ENCODE assay signal across 8 cellular contexts in the genomic region with DNA sequence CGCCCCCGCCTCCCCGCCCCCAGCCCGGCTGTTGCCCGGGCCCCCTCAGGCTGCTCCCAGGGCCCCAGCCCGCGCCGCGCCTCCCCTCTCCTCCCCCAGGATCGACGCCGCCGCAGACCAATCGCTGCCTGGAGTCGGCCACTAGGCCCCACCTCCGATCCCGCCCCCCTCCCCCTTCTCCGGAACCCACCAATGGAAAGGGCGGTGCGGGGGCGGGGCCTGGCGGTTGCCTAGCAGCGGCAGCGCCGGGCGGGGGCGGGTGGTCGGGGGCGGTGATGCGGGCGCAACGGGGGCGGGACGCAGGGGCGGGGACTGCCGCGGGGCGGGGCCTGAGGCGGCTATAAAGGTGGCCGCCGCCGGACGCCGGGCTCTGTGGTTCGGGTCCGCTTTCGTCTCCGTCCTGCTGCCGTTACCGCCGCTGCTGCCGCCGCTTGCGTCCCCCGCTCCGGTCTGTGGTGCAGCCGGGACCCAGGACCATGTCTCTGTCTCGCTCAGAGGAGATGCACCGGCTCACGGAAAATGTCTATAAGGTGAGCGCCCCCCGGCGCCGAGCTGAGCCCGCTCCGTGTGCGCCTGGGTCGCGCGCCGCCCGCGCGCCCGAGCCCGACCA. TPM values are rescaled to one million over a fixed set of nuclear protein-coding genes. Genes with fewer than 3 reads are reported as not detected.
DNase-seq lines count a peak whose midpoint lies in the region; ATAC-seq and TF ChIP-seq lines count a peak whose summit lies in the region.

A gene with protein sequence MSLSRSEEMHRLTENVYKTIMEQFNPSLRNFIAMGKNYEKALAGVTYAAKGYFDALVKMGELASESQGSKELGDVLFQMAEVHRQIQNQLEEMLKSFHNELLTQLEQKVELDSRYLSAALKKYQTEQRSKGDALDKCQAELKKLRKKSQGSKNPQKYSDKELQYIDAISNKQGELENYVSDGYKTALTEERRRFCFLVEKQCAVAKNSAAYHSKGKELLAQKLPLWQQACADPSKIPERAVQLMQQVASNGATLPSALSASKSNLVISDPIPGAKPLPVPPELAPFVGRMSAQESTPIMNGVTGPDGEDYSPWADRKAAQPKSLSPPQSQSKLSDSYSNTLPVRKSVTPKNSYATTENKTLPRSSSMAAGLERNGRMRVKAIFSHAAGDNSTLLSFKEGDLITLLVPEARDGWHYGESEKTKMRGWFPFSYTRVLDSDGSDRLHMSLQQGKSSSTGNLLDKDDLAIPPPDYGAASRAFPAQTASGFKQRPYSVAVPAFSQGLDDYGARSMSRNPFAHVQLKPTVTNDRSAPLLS (plus strand): TSS at position 373 of the 610 bp plus-strand sequence. CDS start 104 bp downstream, at position 477.

- peak within 1 kb of the TSS; percentile 81 for H3K4me3 ChIP-seq in WERI-Rb-1 (ENCODE audit: low read depth, low read length)
- peak within 1 kb of the TSS; percentile 59 to 74 (median 68) for H3K4me3 ChIP-seq in breast epithelium
- H3K4me3 ChIP-seq in iPS-20b (ENCODE audit: low read length): peak within 1 kb of the TSS; percentile 70
- peak within 1 kb of the TSS; percentile 96 for H3K4me3 ChIP-seq in skeletal muscle satellite cell (ENCODE audit: low read length)

- peaks cover 72% of the 10 kb centered on the region for H3K36me3 ChIP-seq in WERI-Rb-1
- no peaks in the 10 kb centered on the region for H3K36me3 ChIP-seq in breast epithelium
- no peaks in the 10 kb centered on the region for H3K36me3 ChIP-seq in iPS-20b (ENCODE audit: insufficient read depth, low read depth, low read length)
- H3K36me3 ChIP-seq in skeletal muscle satellite cell (ENCODE audit: insufficient read depth, low read length): no peaks in the 10 kb centered on the region

- H3K27me3 ChIP-seq in WERI-Rb-1 (ENCODE audit: insufficient read depth, low read depth, severe bottlenecking) (no peaks in the 10 kb centered on the region), breast epithelium (no peaks in the 10 kb centered on the region), iPS-20b (ENCODE audit: insufficient read depth, low read length) (peaks cover 31% of the 10 kb centered on the region), skeletal muscle satellite cell (ENCODE audit: control insufficient read depth, insufficient read depth, low read length) (no peaks in the 10 kb centered on the region)

- peak; percentile 69 for ATAC-seq in GM18502 (IDR thresholded peaks at IDR 0.05; ENCODE audit: poor library complexity, unreplicated experiment)
- peak; percentile 67 for ATAC-seq in HG02981 (IDR thresholded peaks at IDR 0.05; ENCODE audit: unreplicated experiment)

- H3K9ac ChIP-seq in iPS-20b (ENCODE audit: low read depth, low read length): peak within 1 kb of the TSS; percentile 56; the same call in 1 of the 2 replicates
- H3K9ac ChIP-seq in skeletal muscle satellite cell (ENCODE audit: low read depth, low read length): peak within 1 kb of the TSS; percentile 78

- TF ChIP-seq POLR2A in breast epithelium (IDR thresholded peaks at IDR 0.05): peak; percentile 82

- peak within 1 kb of the TSS; percentile 96 for H3K4me2 ChIP-seq in skeletal muscle satellite cell (ENCODE audit: low read length)

- peak; percentile 66 for DNase-seq in NCI-H2107 treated with DMSO at 0.1 percent for 48 hours (lab: John Stamatoyannopoulos, UW; ENCODE audit: unreplicated experiment)
- DNase-seq in WERI-Rb-1: peak; percentile 100
- peak; percentile 94 to 98 for DNase-seq in breast epithelium (ENCODE audit: low spot score in 2 of 2)
- no peak for DNase-seq in cortex of kidney (lab: John Stamatoyannopoulos, UW)

- no peaks in the 10 kb centered on the region for H3K9me3 ChIP-seq in WERI-Rb-1 (ENCODE audit: severe bottlenecking)
- no peaks in the 10 kb centered on the region for H3K9me3 ChIP-seq in breast epithelium
- H3K9me3 ChIP-seq in iPS-20b (ENCODE audit: insufficient read depth, low read depth, low read length): no peaks in the 10 kb centered on the region
- no peaks in the 10 kb centered on the region for H3K9me3 ChIP-seq in skeletal muscle satellite cell (replicated peaks; ENCODE audit: low read length)

- H3K4me1 ChIP-seq in breast epithelium (peaks cover 8 to 26% of the 10 kb centered on the region in 2 donors), iPS-20b (ENCODE audit: insufficient read depth, low read length) (no peaks in the 10 kb centered on the region; the same call in 1 of the 2 replicates), skeletal muscle satellite cell (ENCODE audit: control insufficient read depth, insufficient read depth, low read length) (peaks cover 45% of the 10 kb centered on the region)

- intact Hi-C loops in breast epithelium (cut with DNase I; ENCODE audit: low total_unique reads): no loop called here

- peak within 1 kb of the TSS; percentile 93 for H3K27ac ChIP-seq in WERI-Rb-1
- H3K27ac ChIP-seq in breast epithelium: peak within 1 kb of the TSS; percentile 80 to 88
- no peak within 1 kb of the TSS for H3K27ac ChIP-seq in iPS-20b (ENCODE audit: low read length)

- no peak for TF ChIP-seq CTCF in WERI-Rb-1 (IDR thresholded peaks at IDR 0.05; ENCODE audit: low read depth, low read length)
- no peak for TF ChIP-seq CTCF in breast epithelium (IDR thresholded peaks at IDR 0.05)

RNA-seq across cellular contexts. Expression of the gene that starts here (rescaled TPM):
- 10 to 100 TPM; 21.0 to 47.0 (median 37.6) TPM for total RNA-seq in breast epithelium
- total RNA-seq in skeletal muscle satellite cell (2012; rRNA removed): 25.8 and 35.5 TPM in 2 replicates
